Comparison of ENCODE assay signal across 16 cellular contexts in the genomic region with DNA sequence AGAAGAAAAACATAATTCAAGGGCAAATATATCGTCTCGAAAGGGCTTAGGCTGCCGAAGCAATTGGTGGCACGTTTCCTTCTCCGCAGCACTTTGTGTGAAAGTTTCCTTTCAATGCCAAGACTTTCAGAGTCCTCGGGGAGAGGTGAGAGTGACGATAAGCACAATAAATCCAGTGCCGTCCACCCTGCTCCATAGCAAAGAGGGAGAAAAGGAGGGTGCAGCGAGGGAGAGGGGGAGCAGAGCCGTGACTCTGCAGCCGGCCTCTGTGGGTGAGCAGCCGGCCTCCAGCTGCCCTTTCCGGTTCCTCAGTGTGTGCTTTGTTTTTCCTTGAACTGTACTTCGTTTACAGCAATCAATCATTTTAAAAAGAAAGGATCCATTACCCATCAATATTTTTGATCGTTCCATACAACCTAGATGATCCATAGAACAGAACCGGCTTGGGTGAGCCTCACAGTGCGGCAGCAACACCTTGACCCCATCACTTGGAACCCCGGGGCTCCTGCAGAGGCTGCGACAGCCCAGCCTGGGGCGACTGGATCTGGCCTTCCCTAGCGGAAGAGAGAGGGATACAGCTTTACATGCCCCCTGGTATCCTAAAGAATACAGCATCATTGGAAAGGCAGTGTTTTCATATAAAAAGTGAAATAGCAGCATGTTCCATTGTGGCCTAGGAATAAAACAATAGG.
"Had no signal": no experiment of that assay in that cellular context is flagged by ENCODE, and none has a peak within 500 bp of the region (broad histone marks: within the 10 kb centered on the region; RNA-seq: fewer than 3 reads in every experiment).

No MANE protein-coding gene starts in this region.

- H3K9me3 Mint-ChIP-seq: activated CD4-positive, alpha-beta T cell treated with anti-CD3 and anti-CD28 coated beads, Interleukin-2, amount 10 ng/mL, durations not matched to agents 7 days and 5 days; activated naive CD4-positive, alpha-beta T cell treated with anti-CD3 and anti-CD28 coated beads, Interleukin-2, amount 50 U/mL, for 72 hours; activated T-cell treated with anti-CD3 and anti-CD28 coated beads, Interleukin-2, amount 50 U/mL, for 24 hours; T-helper 1 cell treated with Interleukin-12 subunit alpha and Interleukin-12 subunit beta and Interleukin-4 antibody, amounts not matched to agents 30 μg/mL and 1 μg/mL, for 36 hours had no signal

- H3K4me3 Mint-ChIP-seq: activated CD4-positive, alpha-beta T cell treated with anti-CD3 and anti-CD28 coated beads, Interleukin-2, amount 10 ng/mL, durations not matched to agents 7 days and 5 days; activated T-cell treated with anti-CD3 and anti-CD28 coated beads, Interleukin-2, amount 50 U/mL, for 24 hours; T-helper 1 cell treated with Interleukin-12 subunit alpha and Interleukin-12 subunit beta and Interleukin-4 antibody, amounts not matched to agents 30 μg/mL and 1 μg/mL, for 36 hours had no signal

- H3K27ac Mint-ChIP-seq: activated CD4-positive, alpha-beta T cell treated with anti-CD3 and anti-CD28 coated beads, Interleukin-2, amount 10 ng/mL, durations not matched to agents 7 days and 5 days; activated naive CD4-positive, alpha-beta T cell treated with anti-CD3 and anti-CD28 coated beads, Interleukin-2, amount 50 U/mL, for 72 hours; activated T-cell treated with anti-CD3 and anti-CD28 coated beads, Interleukin-2, amount 50 U/mL, for 24 hours; T-helper 1 cell treated with Interleukin-12 subunit alpha and Interleukin-12 subunit beta and Interleukin-4 antibody, amounts not matched to agents 30 μg/mL and 1 μg/mL, for 36 hours had no signal

- DNase-seq: activated CD4-positive, alpha-beta T cell treated with anti-CD3 and anti-CD28 coated beads, Interleukin-2, amount 10 ng/mL, durations not matched to agents 7 days and 5 days; activated CD4-positive, CD25-positive, alpha-beta regulatory T cell; activated effector memory CD4-positive, alpha-beta T cell treated with Interleukin-2 at 50 U/mL for 16 hours; activated T-cell treated with anti-CD3 and anti-CD28 coated beads, Interleukin-2, amount 50 U/mL, for 24 hours; amygdala; brain microvascular endothelial cell; foreskin keratinocyte; left lung; sigmoid colon; stimulated activated CD4-positive, alpha-beta T cell treated with anti-CD3 and anti-CD28 coated beads, Interleukin-12 subunit alpha, Interleukin-12 subunit beta, amount 100 ng/mL, for 4 hours; stimulated activated naive CD4-positive, alpha-beta T cell treated with Interleukin-2 at 50 U/mL for 16 hours; upper lobe of left lung had no signal

- H3K27ac ChIP-seq: brain microvascular endothelial cell, foreskin keratinocyte, left lung, prostate gland, sigmoid colon, upper lobe of left lung had no signal

- H3K36me3 Mint-ChIP-seq: activated naive CD4-positive, alpha-beta T cell treated with anti-CD3 and anti-CD28 coated beads, Interleukin-2, amount 50 U/mL, for 72 hours had no signal

- H3K36me3 ChIP-seq: brain microvascular endothelial cell, left lung, prostate gland, sigmoid colon, upper lobe of left lung had no signal

- ATAC-seq: activated naive CD4-positive, alpha-beta T cell treated with anti-CD3 and anti-CD28 coated beads, Interleukin-2, amount 50 U/mL, for 72 hours; esophagus mucosa; foreskin keratinocyte; left lung had no signal

- H3K9me3 ChIP-seq: left lung, prostate gland, sigmoid colon, upper lobe of left lung had no signal

- H3K4me1 Mint-ChIP-seq: activated CD4-positive, alpha-beta T cell treated with anti-CD3 and anti-CD28 coated beads, Interleukin-2, amount 10 ng/mL, durations not matched to agents 7 days and 5 days had no signal

- H3K27me3 Mint-ChIP-seq: activated CD4-positive, alpha-beta T cell treated with anti-CD3 and anti-CD28 coated beads, Interleukin-2, amount 10 ng/mL, durations not matched to agents 7 days and 5 days had no signal

- H3K4me1 ChIP-seq: foreskin keratinocyte, left lung, prostate gland, upper lobe of left lung had no signal

- H3K4me3 ChIP-seq: left lung, prostate gland, upper lobe of left lung had no signal

- H3K27me3 ChIP-seq: brain microvascular endothelial cell, foreskin keratinocyte, upper lobe of left lung had no signal
